33 cellular contexts compared by ENCODE assay signal in the genomic region with DNA sequence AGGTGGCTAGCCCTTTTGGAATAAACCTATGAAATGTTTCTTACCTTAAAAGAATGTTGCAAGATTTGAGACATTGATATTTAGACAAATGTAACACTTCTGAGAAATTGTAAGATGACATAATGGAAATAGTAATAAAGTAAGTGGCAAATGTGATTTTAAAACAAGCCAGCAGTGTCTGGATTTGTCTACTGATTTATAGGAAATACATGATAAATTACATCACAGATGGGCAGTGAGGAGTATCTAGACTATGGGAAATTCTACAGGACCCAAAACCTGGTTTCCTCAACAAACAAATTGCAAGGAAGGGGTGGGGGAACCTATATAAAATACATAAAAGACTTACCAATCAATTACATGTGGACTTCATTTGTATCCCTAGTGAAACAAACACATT. TPM values are rescaled to one million over a fixed set of nuclear protein-coding genes. Genes with fewer than 3 reads are reported as not detected.
"Had no signal": no experiment of that assay in that cellular context is flagged by ENCODE, and none has a peak within 500 bp of the region (broad histone marks: within the 10 kb centered on the region; RNA-seq: fewer than 3 reads in every experiment).

No MANE protein-coding gene starts in this region.

- H3K27ac ChIP-seq: neural progenitor cell, ovary, parathyroid adenoma, psoas muscle, right lobe of liver, sigmoid colon, suprapubic skin, testis, tibial artery, transverse colon, upper lobe of right lung, uterus had no signal

- H3K27me3 Mint-ChIP-seq: naive thymus-derived CD4-positive, alpha-beta T cell; progenitor cell of endocrine pancreas; stimulated activated naive B cell treated with anti-CD40 and anti-IgM and Interleukin-4, amounts not matched to agents 10 μg/mL and 1 μg/mL and 100 μg/mL, for 72 hours; stimulated activated naive CD8-positive, alpha-beta T cell treated with anti-CD3 and anti-CD28 coated beads, Interleukin-15, amount 100 ng/mL, for 72 hours; type B pancreatic cell had no signal

- ATAC-seq: naive thymus-derived CD4-positive, alpha-beta T cell; natural killer cell treated with Interleukin-12 subunit alpha and Interleukin-12 subunit beta and Interleukin-15 and Interleukin-18, amount 100 ng/mL, for 72 hours; psoas muscle; right cardiac atrium; stimulated activated effector memory CD8-positive, alpha-beta T cell treated with anti-CD3 and anti-CD28 coated beads, Interleukin-12 subunit alpha, Interleukin-12 subunit beta, amount 100 ng/mL, for 72 hours; stimulated activated naive B cell treated with anti-CD40 and anti-IgM and Interleukin-4, amounts not matched to agents 10 μg/mL and 1 μg/mL and 100 μg/mL, for 72 hours; stimulated activated naive CD8-positive, alpha-beta T cell treated with anti-CD3 and anti-CD28 coated beads, Interleukin-15, amount 100 ng/mL, for 72 hours; stimulated activated naive CD8-positive, alpha-beta T cell treated with anti-CD3 and anti-CD28 coated beads, Interleukin-15, Interleukin-2, amounts not matched to agents 100 U/mL and 50 U/mL, for 24 hours; upper lobe of right lung had no signal

- H3K4me1 Mint-ChIP-seq: neural progenitor cell; stimulated activated effector memory CD8-positive, alpha-beta T cell treated with anti-CD3 and anti-CD28 coated beads, Interleukin-12 subunit alpha, Interleukin-12 subunit beta, amount 100 ng/mL, for 72 hours had no signal

- DNase-seq: naive thymus-derived CD4-positive, alpha-beta T cell; occipital lobe; ovary; posterior cingulate gyrus; psoas muscle; right cardiac atrium; right lobe of liver; sigmoid colon; small intestine; stimulated activated CD4-positive, alpha-beta T cell treated with anti-CD3 and anti-CD28 coated beads, Interleukin-15, amount 100 ng/mL, for 24 hours; stimulated activated CD4-positive, alpha-beta T cell treated with anti-CD3 and anti-CD28 coated beads, Interleukin-2, amount 100 ng/mL, for 24 hours; stimulated activated CD4-positive, alpha-beta T cell treated with anti-CD3 and anti-CD28 coated beads, Interleukin-2, amount 100 ng/mL, for 48 hours; stimulated activated CD4-positive, alpha-beta T cell treated with anti-CD3 and anti-CD28 coated beads, Interleukin-4, amount 100 ng/mL, for 24 hours; stimulated activated naive B cell treated with anti-CD40 and anti-IgM and Interleukin-4, amounts not matched to agents 10 μg/mL and 1 μg/mL and 100 μg/mL, for 72 hours; stimulated activated naive CD8-positive, alpha-beta T cell treated with anti-CD3 and anti-CD28 coated beads, Interleukin-15, amount 100 ng/mL, for 72 hours; stimulated activated naive CD8-positive, alpha-beta T cell treated with anti-CD3 and anti-CD28 coated beads, Interleukin-15, Interleukin-2, amounts not matched to agents 100 U/mL and 50 U/mL, for 24 hours; substantia nigra; testis; tibial artery; transverse colon; upper lobe of right lung; uterus had no signal

- H3K36me3 Mint-ChIP-seq: naive thymus-derived CD4-positive, alpha-beta T cell; natural killer cell treated with Interleukin-12 subunit alpha and Interleukin-12 subunit beta and Interleukin-15 and Interleukin-18, amount 100 ng/mL, for 72 hours; neural progenitor cell; stimulated activated effector memory CD8-positive, alpha-beta T cell treated with anti-CD3 and anti-CD28 coated beads, Interleukin-12 subunit alpha, Interleukin-12 subunit beta, amount 100 ng/mL, for 72 hours; stimulated activated naive B cell treated with anti-CD40 and anti-IgM and Interleukin-4, amounts not matched to agents 10 μg/mL and 1 μg/mL and 100 μg/mL, for 72 hours; type B pancreatic cell had no signal

- H3K4me3 Mint-ChIP-seq: naive thymus-derived CD4-positive, alpha-beta T cell; natural killer cell treated with Interleukin-12 subunit alpha and Interleukin-12 subunit beta and Interleukin-15 and Interleukin-18, amount 100 ng/mL, for 72 hours; neural progenitor cell; stimulated activated effector memory CD8-positive, alpha-beta T cell treated with anti-CD3 and anti-CD28 coated beads, Interleukin-12 subunit alpha, Interleukin-12 subunit beta, amount 100 ng/mL, for 72 hours; stimulated activated naive B cell treated with anti-CD40 and anti-IgM and Interleukin-4, amounts not matched to agents 10 μg/mL and 1 μg/mL and 100 μg/mL, for 72 hours; stimulated activated naive CD8-positive, alpha-beta T cell treated with anti-CD3 and anti-CD28 coated beads, Interleukin-15, amount 100 ng/mL, for 72 hours; type B pancreatic cell had no signal

- H3K9ac ChIP-seq: neural progenitor cell, parathyroid adenoma had no signal

- H3K4me1 ChIP-seq: neural progenitor cell, parathyroid adenoma, psoas muscle, right lobe of liver, sigmoid colon, suprapubic skin, testis, tibial artery, transverse colon, upper lobe of right lung, uterus had no signal

- H3K9me3 Mint-ChIP-seq: naive thymus-derived CD4-positive, alpha-beta T cell; natural killer cell treated with Interleukin-12 subunit alpha and Interleukin-12 subunit beta and Interleukin-15 and Interleukin-18, amount 100 ng/mL, for 72 hours; neural progenitor cell; stimulated activated effector memory CD8-positive, alpha-beta T cell treated with anti-CD3 and anti-CD28 coated beads, Interleukin-12 subunit alpha, Interleukin-12 subunit beta, amount 100 ng/mL, for 72 hours; stimulated activated naive CD8-positive, alpha-beta T cell treated with anti-CD3 and anti-CD28 coated beads, Interleukin-15, amount 100 ng/mL, for 72 hours; type B pancreatic cell had no signal

- FAIRE-seq: small intestine had no signal

- H3K9me3 ChIP-seq: ovary, psoas muscle, right lobe of liver, sigmoid colon, suprapubic skin, testis, tibial artery, transverse colon, upper lobe of right lung, uterus had no signal

- H3K4me3 ChIP-seq: neural progenitor cell, ovary, psoas muscle, right lobe of liver, sigmoid colon, suprapubic skin, testis, tibial artery, transverse colon, upper lobe of right lung, uterus had no signal

- H3K36me3 ChIP-seq: neural progenitor cell, ovary, right lobe of liver, sigmoid colon, suprapubic skin, tibial artery, transverse colon, upper lobe of right lung, uterus had no signal

- H3K27ac Mint-ChIP-seq: naive thymus-derived CD4-positive, alpha-beta T cell; natural killer cell treated with Interleukin-12 subunit alpha and Interleukin-12 subunit beta and Interleukin-15 and Interleukin-18, amount 100 ng/mL, for 72 hours; neural progenitor cell; stimulated activated effector memory CD8-positive, alpha-beta T cell treated with anti-CD3 and anti-CD28 coated beads, Interleukin-12 subunit alpha, Interleukin-12 subunit beta, amount 100 ng/mL, for 72 hours; stimulated activated naive B cell treated with anti-CD40 and anti-IgM and Interleukin-4, amounts not matched to agents 10 μg/mL and 1 μg/mL and 100 μg/mL, for 72 hours; stimulated activated naive CD8-positive, alpha-beta T cell treated with anti-CD3 and anti-CD28 coated beads, Interleukin-15, amount 100 ng/mL, for 72 hours; type B pancreatic cell had no signal

RNA-seq across cellular contexts. Expression of a gene that starts 37.1 kb away (rescaled TPM):
- total RNA-seq: naive thymus-derived CD4-positive, alpha-beta T cell; natural killer cell treated with Interleukin-12 subunit alpha and Interleukin-12 subunit beta and Interleukin-15 and Interleukin-18, amount 100 ng/mL, for 72 hours; occipital lobe; renal cortical epithelial cell; right cardiac atrium; skeletal muscle tissue; upper lobe of right lung had no signal
- polyA plus RNA-seq: naive thymus-derived CD4-positive, alpha-beta T cell; neural cell; small intestine; urinary bladder had no signal
